In the genomic region with DNA sequence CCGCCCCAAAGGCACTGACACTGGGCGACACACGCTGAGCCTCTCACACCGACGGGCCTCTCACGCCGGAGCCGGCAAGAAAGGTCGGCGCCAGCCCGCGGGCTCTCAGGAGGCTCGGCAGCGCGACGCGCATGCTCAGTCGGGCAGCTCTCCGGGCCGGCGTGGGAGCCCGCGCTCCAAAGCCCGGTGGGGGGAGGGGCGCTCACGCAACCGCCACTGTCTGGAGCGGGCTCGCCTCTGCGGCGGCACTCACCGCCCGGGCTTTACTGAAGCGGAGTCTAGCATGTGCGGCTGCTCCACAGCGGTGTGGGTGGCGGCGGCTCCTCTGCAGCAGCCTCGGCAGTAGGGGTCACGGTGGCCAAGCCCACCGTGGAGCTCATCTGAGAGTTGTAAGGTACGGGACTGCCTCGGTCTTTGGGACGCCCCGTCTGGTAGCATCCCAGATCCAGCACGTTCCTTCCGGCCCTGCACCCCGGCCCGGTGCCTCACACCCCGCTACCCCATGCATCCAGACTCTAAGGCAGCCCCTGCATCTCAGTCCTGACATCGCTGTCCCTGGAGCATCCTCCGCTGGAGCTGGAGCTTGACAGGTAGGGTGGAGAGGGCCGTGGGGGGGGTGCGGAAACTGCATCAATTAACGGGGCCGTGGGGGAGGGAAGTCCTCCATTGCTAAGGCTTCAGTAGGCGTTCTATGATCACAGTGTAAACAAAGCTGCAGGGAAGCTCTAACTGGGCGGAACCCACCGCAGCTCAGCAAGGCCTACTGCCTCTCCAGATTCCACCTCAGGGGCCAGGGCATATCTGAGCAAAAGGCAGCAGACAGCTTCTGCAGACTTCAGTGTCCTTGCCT, we compare ENCODE assay signal across 8 cellular contexts. TPM values are rescaled to one million over a fixed set of nuclear protein-coding genes. Genes with fewer than 3 reads are reported as not detected.
DNase-seq lines count a peak whose midpoint lies in the region; ATAC-seq, FAIRE-seq and TF ChIP-seq lines count a peak whose summit lies in the region.
"Not testable (repeated sequence)": the region's sequence is repeated elsewhere in the genome, so short reads cannot be mapped to it uniquely, and the experiment has no call there.

No MANE protein-coding gene starts in this region.

- not testable (repeated sequence) for H3K27ac ChIP-seq in kidney (ENCODE audit: low read depth in 2 of 2, low read length in 2 of 2)
- H3K27ac ChIP-seq in spleen, result peak overlapping the region in 7 of 8 donors; percentile 36 to 80 (median 63)
- H3K27ac ChIP-seq in uterus, result peak overlapping the region in 1 of 2 donors; percentile 54

- H3K4me3 ChIP-seq in bronchial epithelial cell (ENCODE audit: low read depth, low read length) (peak overlapping the region; percentile 33), spleen (peak overlapping the region in 7 of 8 donors; percentile 32 to 65 (median 46)), uterus (peak overlapping the region in 1 of 2 donors; percentile 29)
- H3K4me3 ChIP-seq in kidney (ENCODE audit: low read length in 2 of 2), result not testable (repeated sequence)

- H3K27me3 ChIP-seq in bronchial epithelial cell (ENCODE audit: control insufficient read depth, insufficient read depth, low read length); spleen (replicated peaks in 1 of 7); uterus: not testable (repeated sequence)

- intact Hi-C loops in kidney (cut with DNase I); spleen (cut with DNase I; ENCODE audit: low total_unique reads); uterus (cut with DNase I; ENCODE audit: low total_unique reads): not testable (repeated sequence)

- TF ChIP-seq CTCF in bronchial epithelial cell (IDR thresholded peaks at IDR 0.05; ENCODE audit: insufficient read depth, low read length, severe bottlenecking); kidney (IDR thresholded peaks at IDR 0.05; ENCODE audit: borderline replicate concordance, extremely low read depth, insufficient read depth); spleen (IDR thresholded peaks at IDR 0.05 in 8 of 11, conservative IDR thresholded peaks at IDR 0.05 in 3 of 11); uterus (IDR thresholded peaks at IDR 0.05): not testable (repeated sequence)

- not testable (repeated sequence) for H3K4me1 ChIP-seq in kidney (ENCODE audit: control insufficient read depth in 1 of 2, insufficient read depth in 1 of 2, low read depth in 1 of 2, low read length in 2 of 2); uterus
- peaks cover 0 to 22% (median 0%) of the 10 kb centered on the region in 6 donors for H3K4me1 ChIP-seq in spleen

- not testable (repeated sequence) for FAIRE-seq in bronchial epithelial cell (lab: Jason Lieb, UNC); kidney (lab: Jason Lieb, UNC)

- not testable (repeated sequence) for TF ChIP-seq POLR2A in spleen (IDR thresholded peaks at IDR 0.05); uterus (IDR thresholded peaks at IDR 0.05)

- not testable (repeated sequence) for H3K9ac ChIP-seq in kidney (ENCODE audit: low read length in 2 of 2)

- H3K36me3 ChIP-seq in bronchial epithelial cell (ENCODE audit: control insufficient read depth, insufficient read depth, low read length); kidney (ENCODE audit: control insufficient read depth in 1 of 2, insufficient read depth in 2 of 2, low read length in 2 of 2); spleen; uterus: not testable (repeated sequence)

- ATAC-seq in GM18868 (IDR thresholded peaks at IDR 0.05; ENCODE audit: unreplicated experiment), result peak; percentile 83
- ATAC-seq in HG02970 (IDR thresholded peaks at IDR 0.05; ENCODE audit: low FRiP score, unreplicated experiment), result peak; percentile 84

- WGBS in spleen, 5 donors, result 2 to 15% (median 4%) methylated on average over 12 to 57 of the region's 59 CpGs

- not testable (repeated sequence) for H3K9me3 ChIP-seq in kidney (ENCODE audit: control insufficient read depth in 1 of 2, low read length in 2 of 2); spleen; uterus

- DNase-seq in NCI-H2107 treated with DMSO at 0.1 percent for 48 hours (lab: John Stamatoyannopoulos, UW; ENCODE audit: unreplicated experiment), result peak; percentile 54
- DNase-seq in activated CD4-positive, alpha-beta T cell treated with anti-CD3 and anti-CD28 coated beads for 48 hours, result peak; percentile 83
- DNase-seq in bronchial epithelial cell (ENCODE audit: low read depth), result not testable (repeated sequence)
- peak; percentile 86 for DNase-seq in kidney
- peak; percentile 89 for DNase-seq in spleen
- peak; percentile 33 to 54 for DNase-seq in uterus

RNA-seq across cellular contexts. Expression of gene DHRS4L2, which starts 18.4 kb away (rescaled TPM):
- 5.5 and 30.5 TPM in 2 replicates for total RNA-seq in bronchial epithelial cell
- 20.7 TPM for total RNA-seq in kidney
- polyA plus RNA-seq in kidney (ENCODE audit: insufficient read depth, low read depth, low replicate concordance), result 463 TPM
- total RNA-seq in spleen, result 10 to 100 TPM in 6 of 7 donors, 1 to 10 TPM in 1; 9.2 to 32.5 (median 19.9) TPM
- 10 to 100 TPM; 31.3 to 54.4 (median 42.7) TPM for polyA plus RNA-seq in spleen
- total RNA-seq in uterus, result 10 to 100 TPM in 2 of 4 donors, 1 to 10 TPM in 1, under 1 TPM in 1; 0.88 to 17.2 (median 8.6) TPM

RNA-seq across cellular contexts. Expression of gene CARMIL3, which starts 44.7 kb away (rescaled TPM):
- total RNA-seq in bronchial epithelial cell (0.13 TPM in 1 of 2 replicates, not detected in the other), kidney (1.4 TPM), spleen (1 to 10 TPM in 6 of 7 donors, under 1 TPM in 1; 0.44 to 3.2 (median 1.5) TPM), uterus (under 1 TPM in 2 of 4 donors, not detected in 2; 0.21 to 0.48 TPM)
- polyA plus RNA-seq in kidney (ENCODE audit: insufficient read depth, low read depth, low replicate concordance) (1.5 TPM), spleen (1 to 10 TPM in 2 of 3 donors, under 1 TPM in 1; 0.39 to 1.8 (median 1.0) TPM)

RNA-seq across cellular contexts. Expression of gene DHRS4, which starts 53.5 kb away (rescaled TPM):
- 24.7 and 64.1 TPM in 2 replicates for total RNA-seq in bronchial epithelial cell
- total RNA-seq in kidney, result 23.4 TPM
- 247 TPM for polyA plus RNA-seq in kidney (ENCODE audit: insufficient read depth, low read depth, low replicate concordance)
- total RNA-seq in spleen, result 10 to 100 TPM; 15.5 to 31.8 (median 23.2) TPM
- polyA plus RNA-seq in spleen, result 10 to 100 TPM; 31.6 to 59.9 (median 38.5) TPM
- 10 to 100 TPM; 19.7 to 57.9 (median 28.6) TPM for total RNA-seq in uterus
